ENCODE assay signal across 12 cellular contexts in genomic region chr4:76626686-76627465, GRCh38.
DNase-seq lines count a peak whose midpoint lies in the region; ATAC-seq, FAIRE-seq and TF ChIP-seq lines count a peak whose summit lies in the region.
"Had no signal": no experiment of that assay in that cellular context is flagged by ENCODE, and none has a peak within 500 bp of the region (broad histone marks: within the 10 kb centered on the region; RNA-seq: fewer than 3 reads in every experiment).

No MANE protein-coding gene starts in this region.

- in situ Hi-C loops in HepG2 (cut with HindIII; ENCODE audit: extremely low pct_ligation_motif_present, low pct_unique_long_range_greater_than_20kb) = no loop called here

- H3K27ac Mint-ChIP-seq in MCF 10A (ENCODE audit: low read depth, unreplicated experiment) (no peak overlapping the region), T-cell (no peak overlapping the region)
- H3K27ac Mint-ChIP-seq: CD4-positive, alpha-beta T cell had no signal

- H3K36me3 ChIP-seq in HepG2 (replicated peaks in 1 of 2; ENCODE audit: control insufficient read depth in 1 of 2, insufficient read depth in 2 of 2, low read length in 2 of 2) = no peaks in the 10 kb centered on the region
- H3K36me3 ChIP-seq: left lung had no signal

- H3K36me3 Mint-ChIP-seq in MCF 10A (ENCODE audit: insufficient read depth, unreplicated experiment) (no peaks in the 10 kb centered on the region), T-cell (no peaks in the 10 kb centered on the region)

- TF ChIP-seq EP300 in HepG2 (IDR thresholded peaks at IDR 0.05; ENCODE audit: low read depth in 2 of 2, low read length in 2 of 2) = no peak
- TF ChIP-seq EP300 in HepG2 (CRISPR knock-in tag; IDR thresholded peaks at IDR 0.05; ENCODE audit: borderline replicate concordance) = no peak

- WGBS in HepG2 (ENCODE audit: low lambda C conversion rate) = 3% methylated on average over 5 of the region's 5 CpGs

- H3K9me3 Mint-ChIP-seq in MCF 10A (ENCODE audit: unreplicated experiment) = no peaks in the 10 kb centered on the region
- H3K9me3 Mint-ChIP-seq in T-cell = peaks cover 0 to 4% (median 0%) of the 10 kb centered on the region in 3 donors
- H3K9me3 Mint-ChIP-seq: CD4-positive, alpha-beta T cell had no signal

- no peak for TF ChIP-seq POLR2A in HepG2 (IDR thresholded peaks at IDR 0.05; ENCODE audit: insufficient read depth in 1 of 2, low read depth in 2 of 2, low read length in 2 of 2)

- CTCF ChIA-PET in MCF 10A (lab: Yijun Ruan, JAX) (interaction anchor here (0.6 to 0.7 kb wide), 2 partner anchors 15 to 72 kb away, joined by 4 read pairs; no protein-coding TSS in a partner anchor), HepG2 (lab: Yijun Ruan, JAX; ENCODE audit: low intra/inter-chr PET ratio, low total read pairs) (no interaction called here), T-cell (lab: Charles Lee) (interaction anchor here in 1 of 2 donors (0.5 kb wide), 1 partner anchor 72 kb away, joined by 5 read pairs; no protein-coding TSS in a partner anchor)

- peaks cover 0 to 1% of the 10 kb centered on the region in 2 experiments; a peak in 1 of 5 replicates for H3K27me3 ChIP-seq in HepG2 (ENCODE audit: control insufficient read depth in 1 of 2, insufficient read depth in 2 of 2, low read length in 2 of 2)
- H3K27me3 ChIP-seq: left lung had no signal

- H3K9me3 ChIP-seq in HepG2 (ENCODE audit: low read length) = no peaks in the 10 kb centered on the region
- H3K9me3 ChIP-seq: left lung had no signal

- no peaks in the 10 kb centered on the region for H3K79me2 ChIP-seq in HepG2 (ENCODE audit: insufficient read depth, low read length)

- H3K4me2 ChIP-seq in HepG2 (ENCODE audit: low read depth, low read length) = no peak overlapping the region

- H3K4me3 ChIP-seq in AG09309 (ENCODE audit: control insufficient read depth, low read depth, low read length) (no peak overlapping the region), HepG2 (replicated peaks in 1 of 3; ENCODE audit: insufficient read depth in 1 of 3, low read depth in 2 of 3, low read length in 3 of 3) (no peak overlapping the region)
- H3K4me3 ChIP-seq: left lung had no signal

- TF ChIP-seq RAD21 in HepG2 (CRISPR knock-in tag; IDR thresholded peaks at IDR 0.05) = no peak

- H3K4me1 Mint-ChIP-seq in MCF 10A (ENCODE audit: insufficient read depth, unreplicated experiment) (peaks cover 32% of the 10 kb centered on the region), T-cell (no peaks in the 10 kb centered on the region)

- H3K27me3 Mint-ChIP-seq in MCF 10A (ENCODE audit: insufficient read depth, unreplicated experiment) = no peaks in the 10 kb centered on the region
- H3K27me3 Mint-ChIP-seq in T-cell = peaks cover 33 to 40% of the 10 kb centered on the region in 2 donors

- ATAC-seq in HepG2 (peak; percentile 58; the same call in 2 of the 3 replicates), HG02884 (IDR thresholded peaks at IDR 0.05; ENCODE audit: unreplicated experiment) (no peak), HG03460 (IDR thresholded peaks at IDR 0.05; ENCODE audit: unreplicated experiment) (no peak), GM19035 (IDR thresholded peaks at IDR 0.05; ENCODE audit: unreplicated experiment) (no peak), T-cell (replicated peaks in 1 of 4) (no peak)
- ATAC-seq: left lung had no signal

- H3K9ac ChIP-seq in HepG2 (ENCODE audit: insufficient read depth, low read depth, low read length) = no peak overlapping the region

- no peak overlapping the region for H3K27ac ChIP-seq in HepG2 (ENCODE audit: extremely low read length, insufficient read depth, low read length)
- H3K27ac ChIP-seq: left lung had no signal

- DNase-seq in AG09309 (ENCODE audit: low read depth) (no peak), HuH-7 (ENCODE audit: low spot score) (peak; percentile 36), MCF 10A (ENCODE audit: unreplicated experiment) (no peak), HepG2 (ENCODE audit: low spot score) (peak; percentile 3), T-cell (no peak)
- DNase-seq: CD4-positive, alpha-beta T cell; KG1; left lung; trophoblast cell had no signal

- BruUV-seq in MCF 10A (replicated peaks; lab: Mats Ljungman, UMichigan) (no TSS peak), HepG2 (replicated peaks; lab: Mats Ljungman, UMichigan) (no TSS peak)

- no peaks in the 10 kb centered on the region for H3K4me1 ChIP-seq in HepG2 (ENCODE audit: insufficient read depth, low read length)

- peak; percentile 59 for FAIRE-seq in HepG2 (lab: Jason Lieb, UNC)

- POLR2A ChIA-PET in MCF 10A (lab: Yijun Ruan, JAX) (interaction anchor here (0.6 to 1.7 kb wide), 3 partner anchors 12 to 338 kb away, joined by 3 to 4 read pairs (median 3); no protein-coding TSS in a partner anchor), HepG2 (lab: Yijun Ruan, JAX) (no interaction called here), T-cell (lab: Charles Lee) (no interaction called here)

- no peak overlapping the region for H2AFZ ChIP-seq in HepG2 (ENCODE audit: low read length)

- H4K20me1 ChIP-seq in HepG2 (ENCODE audit: insufficient read depth, low read length) = no peaks in the 10 kb centered on the region

- H3K4me3 Mint-ChIP-seq in MCF 10A (ENCODE audit: unreplicated experiment) = no peak overlapping the region
- no peak overlapping the region for H3K4me3 Mint-ChIP-seq in T-cell
- H3K4me3 Mint-ChIP-seq: CD4-positive, alpha-beta T cell had no signal

- TF ChIP-seq CTCF in AG09309 (IDR thresholded peaks at IDR 0.05; ENCODE audit: control insufficient read depth, insufficient read depth, low read depth, low read length, missing control alignments) (peak; percentile 8), MCF 10A (IDR thresholded peaks at IDR 0.05; ENCODE audit: unreplicated experiment) (peak; percentile 14), HepG2 (CRISPR knock-in tag; IDR thresholded peaks at IDR 0.05) (no peak; the same call in 1 of the 2 replicates)

- intact Hi-C loops in MCF 10A (cut with micrococcal nuclease) (no loop called here), HepG2 (cut with micrococcal nuclease; ENCODE audit: unreplicated experiment) (no loop called here)

TF ChIP-seq in HepG2, 621 proteins besides CTCF, POLR2A, EP300 and RAD21:
- TF ChIP-seq ATF7 (IDR thresholded peaks at IDR 0.05) (peak; percentile 73), ATF7 (CRISPR knock-in tag; IDR thresholded peaks at IDR 0.05) (no peak), STAG1 (CRISPR knock-in tag; IDR thresholded peaks at IDR 0.05) (peak; percentile 17; the same call in 1 of the 2 replicates), CBX1 (IDR thresholded peaks at IDR 0.05; ENCODE audit: low read depth) (no peak)
- TF ChIP-seq, protein P1, sequence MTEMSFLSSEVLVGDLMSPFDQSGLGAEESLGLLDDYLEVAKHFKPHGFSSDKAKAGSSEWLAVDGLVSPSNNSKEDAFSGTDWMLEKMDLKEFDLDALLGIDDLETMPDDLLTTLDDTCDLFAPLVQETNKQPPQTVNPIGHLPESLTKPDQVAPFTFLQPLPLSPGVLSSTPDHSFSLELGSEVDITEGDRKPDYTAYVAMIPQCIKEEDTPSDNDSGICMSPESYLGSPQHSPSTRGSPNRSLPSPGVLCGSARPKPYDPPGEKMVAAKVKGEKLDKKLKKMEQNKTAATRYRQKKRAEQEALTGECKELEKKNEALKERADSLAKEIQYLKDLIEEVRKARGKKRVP (CRISPR knock-in tag; IDR thresholded peaks at IDR 0.05) = no peak

Comparison
In these comparisons a context has a peak if more than half of its experiments do, and no peak if none do; other contexts are left out.
1. DNase-seq: peak in HuH-7 (single experiment) and HepG2 (single experiment); none in AG09309 (single experiment), MCF 10A (single experiment) and T-cell (0 of 34).